In genomic region chr3:37645801-37646380, GRCh38 we compare ENCODE assay signal across 23 cellular contexts.
DNase-seq lines count a peak whose midpoint lies in the region; ATAC-seq and TF ChIP-seq lines count a peak whose summit lies in the region.
"Had no signal": no experiment of that assay in that cellular context is flagged by ENCODE, and none has a peak within 500 bp of the region (broad histone marks: within the 10 kb centered on the region; RNA-seq: fewer than 3 reads in every experiment).

No MANE protein-coding gene starts in this region.

- H3K4me1 ChIP-seq in adrenal gland (replicated peaks in 1 of 2) (peaks cover 21 to 32% of the 10 kb centered on the region in 2 donors), right atrium auricular region (peaks cover 0 to 26% of the 10 kb centered on the region in 2 donors), skeletal muscle tissue (ENCODE audit: control insufficient read depth in 3 of 3, insufficient read depth in 3 of 3, low read length in 3 of 3) (peaks cover 0 to 4% (median 0%) of the 10 kb centered on the region in 3 donors)
- H3K4me1 ChIP-seq: gastrocnemius medialis had no signal

- H3K9me3 Mint-ChIP-seq in endothelial cell (ENCODE audit: unreplicated experiment), result no peaks in the 10 kb centered on the region
- H3K9me3 Mint-ChIP-seq: activated CD4-positive, alpha-beta T cell treated with anti-CD3 and anti-CD28 coated beads, Interleukin-2, amount 10 ng/mL, durations not matched to agents 7 days and 5 days had no signal

- H3K4me1 Mint-ChIP-seq in endothelial cell (ENCODE audit: unreplicated experiment), result peaks cover 42% of the 10 kb centered on the region
- H3K4me1 Mint-ChIP-seq: activated CD4-positive, alpha-beta T cell treated with anti-CD3 and anti-CD28 coated beads, Interleukin-2, amount 10 ng/mL, durations not matched to agents 7 days and 5 days had no signal

- no peak overlapping the region for H3K4me3 Mint-ChIP-seq in endothelial cell (ENCODE audit: unreplicated experiment)
- H3K4me3 Mint-ChIP-seq: activated CD4-positive, alpha-beta T cell treated with anti-CD3 and anti-CD28 coated beads, Interleukin-2, amount 10 ng/mL, durations not matched to agents 7 days and 5 days had no signal

- peak overlapping the region; percentile 39 for H3K27ac Mint-ChIP-seq in endothelial cell (ENCODE audit: unreplicated experiment)
- H3K27ac Mint-ChIP-seq: activated CD4-positive, alpha-beta T cell treated with anti-CD3 and anti-CD28 coated beads, Interleukin-2, amount 10 ng/mL, durations not matched to agents 7 days and 5 days had no signal

- H3K36me3 ChIP-seq in adrenal gland (replicated peaks in 1 of 2) (no peaks in the 10 kb centered on the region), right atrium auricular region (no peaks in the 10 kb centered on the region), skeletal muscle tissue (ENCODE audit: control insufficient read depth in 3 of 3, insufficient read depth in 3 of 3, low read length in 3 of 3) (no peaks in the 10 kb centered on the region)
- H3K36me3 ChIP-seq: gastrocnemius medialis had no signal

- H3K36me3 Mint-ChIP-seq in endothelial cell (ENCODE audit: low read depth, unreplicated experiment), result peaks cover 46% of the 10 kb centered on the region

- H3K27me3 ChIP-seq in adrenal gland (no peaks in the 10 kb centered on the region), right atrium auricular region (no peaks in the 10 kb centered on the region), skeletal muscle tissue (ENCODE audit: control insufficient read depth in 3 of 3, insufficient read depth in 3 of 3, low read length in 3 of 3) (no peaks in the 10 kb centered on the region)
- H3K27me3 ChIP-seq: gastrocnemius medialis had no signal

- TF ChIP-seq CTCF in adrenal gland (IDR thresholded peaks at IDR 0.05) (no peak), endothelial cell (IDR thresholded peaks at IDR 0.05; ENCODE audit: unreplicated experiment) (no peak), right atrium auricular region (IDR thresholded peaks at IDR 0.05) (no peak)

- DNase-seq in adrenal gland (peak; percentile 80 to 96 (median 93)), endothelial cell (ENCODE audit: low spot score) (no peak), right atrium auricular region (ENCODE audit: low spot score) (peak; percentile 80), H4 (ENCODE audit: low spot score) (no peak)
- DNase-seq: activated CD4-positive, alpha-beta T cell treated with anti-CD3 and anti-CD28 coated beads, Interleukin-2, amount 10 ng/mL, durations not matched to agents 7 days and 5 days; activated naive CD4-positive, alpha-beta T cell treated with anti-CD3 and anti-CD28 coated beads, Interleukin-2, amount 50 U/mL, for 16 hours; anterior cingulate cortex; Calu3; erythroblast; Kasumi-1; NCI-H1930; NCI-H748 treated with DMSO at 0.1 percent for 48 hours; occipital lobe; SK-N-SH; stimulated activated CD4-positive, alpha-beta T cell treated with anti-CD3 and anti-CD28 coated beads, Interleukin-4, amount 100 ng/mL, for 4 hours; stimulated activated naive CD4-positive, alpha-beta T cell had no signal

- no peak overlapping the region for H3K4me3 ChIP-seq in adrenal gland
- H3K4me3 ChIP-seq in right atrium auricular region, result no peak overlapping the region
- H3K4me3 ChIP-seq in skeletal muscle tissue (ENCODE audit: low read length in 3 of 3), result no peak overlapping the region
- H3K4me3 ChIP-seq: gastrocnemius medialis had no signal

- H3K27ac ChIP-seq in adrenal gland (peak overlapping the region; percentile 55 to 82 (median 75)), right atrium auricular region (peak overlapping the region; percentile 19 to 57), skeletal muscle tissue (ENCODE audit: low read depth, low read length) (peak overlapping the region; percentile 54)
- H3K27ac ChIP-seq: C4-2B, gastrocnemius medialis, VCaP had no signal

- no peak overlapping the region for H3K9ac ChIP-seq in skeletal muscle tissue (ENCODE audit: low read depth in 1 of 3, low read length in 3 of 3)
- H3K9ac ChIP-seq: SK-N-SH had no signal

- 4 to 27% (median 17%) methylated on average over 2 of the region's 2 CpGs for WGBS in adrenal gland, 4 donors

- H3K27me3 Mint-ChIP-seq in endothelial cell (ENCODE audit: unreplicated experiment), result peaks cover 21% of the 10 kb centered on the region

- no peak for TF ChIP-seq POLR2A in adrenal gland (IDR thresholded peaks at IDR 0.05)

- H3K9me3 ChIP-seq in adrenal gland (replicated peaks in 1 of 3), result no peaks in the 10 kb centered on the region
- peaks cover 0 to 10% of the 10 kb centered on the region in 2 donors for H3K9me3 ChIP-seq in right atrium auricular region
- no peaks in the 10 kb centered on the region for H3K9me3 ChIP-seq in skeletal muscle tissue (ENCODE audit: control insufficient read depth in 3 of 3, low read length in 3 of 3)
- H3K9me3 ChIP-seq: gastrocnemius medialis had no signal

- ATAC-seq in GM21515 (IDR thresholded peaks at IDR 0.05; ENCODE audit: unreplicated experiment) (no peak), HG03378 (IDR thresholded peaks at IDR 0.05; ENCODE audit: unreplicated experiment) (no peak), HG03039 (IDR thresholded peaks at IDR 0.05; ENCODE audit: unreplicated experiment) (no peak)
- ATAC-seq: gastrocnemius medialis had no signal

- intact Hi-C loops in adrenal gland (cut with DNase I), result no loop called here

Comparison
In these comparisons a context has a peak if more than half of its experiments do, and no peak if none do; other contexts are left out.
1. DNase-seq: peak in adrenal gland (7 of 7) and right atrium auricular region (single experiment); none in endothelial cell (single experiment) and H4 (single experiment).
2. Peak in every context shown above with its lines, with median percentiles within 50 percentile points of each other: H3K27ac ChIP-seq.